8 cellular contexts compared by ENCODE assay signal in genomic region chr6:26124550-26125014, GRCh38. TPM values are rescaled to one million over a fixed set of nuclear protein-coding genes. Genes with fewer than 3 reads are reported as not detected.
DNase-seq lines count a peak whose midpoint lies in the region; ATAC-seq, FAIRE-seq and TF ChIP-seq lines count a peak whose summit lies in the region.

No MANE protein-coding gene starts in this region.

- CTCF ChIA-PET in GM10248 (lab: Yijun Ruan, JAX), result interaction anchor here (0.7 to 4.3 kb wide), 15 partner anchors 9 to 471 kb away, joined by 3 to 28 read pairs (median 6); a partner anchor contains a TSS

- H2AFZ ChIP-seq in astrocyte (ENCODE audit: low read depth, low read length), result no peak overlapping the region
- no peak overlapping the region for H2AFZ ChIP-seq in keratinocyte (ENCODE audit: control insufficient read depth, low read length)

- peak overlapping the region; percentile 100 for H3K4me3 Mint-ChIP-seq in astrocyte (ENCODE audit: unreplicated experiment)

- peak; percentile 14 for TF ChIP-seq POLR2A in GM19099 (IDR thresholded peaks at IDR 0.05; ENCODE audit: extremely low read depth, insufficient read length, low read depth)

- peaks cover 15% of the 10 kb centered on the region for H3K4me1 Mint-ChIP-seq in astrocyte (ENCODE audit: low read depth, unreplicated experiment)

- H3K9me3 ChIP-seq in astrocyte (ENCODE audit: insufficient read depth, low read depth, low read length), result no peaks in the 10 kb centered on the region
- H3K9me3 ChIP-seq in keratinocyte (ENCODE audit: control insufficient read depth, low read depth, low read length), result no peaks in the 10 kb centered on the region

- H3K9me3 Mint-ChIP-seq in astrocyte (ENCODE audit: unreplicated experiment), result peaks cover 2% of the 10 kb centered on the region

- dilution Hi-C loops in keratinocyte (cut with MboI; ENCODE audit: extremely low pct_ligation_motif_present, low sequenced_read_pairs), result no loop called here

- POLR2A ChIA-PET in GM10248 (lab: Yijun Ruan, JAX), result interaction anchor here (0.7 to 5.2 kb wide), 34 partner anchors 8 to 1768 kb away, joined by 3 to 211 read pairs (median 9); partner anchors contain the start of gene HFE

- H3K27me3 Mint-ChIP-seq in astrocyte (ENCODE audit: low read depth, unreplicated experiment), result no peaks in the 10 kb centered on the region

- H3K9me1 ChIP-seq in keratinocyte (ENCODE audit: control insufficient read depth, extremely low read depth, insufficient read depth, low read length), result no peaks in the 10 kb centered on the region

- TF ChIP-seq CTCF in astrocyte (IDR thresholded peaks at IDR 0.05; ENCODE audit: insufficient read depth, low read depth, low read length) (no peak), keratinocyte (optimal IDR thresholded peaks at IDR 0.05 in 1 of 3, IDR thresholded peaks at IDR 0.05 in 1 of 3, conservative IDR thresholded peaks at IDR 0.05 in 1 of 3; ENCODE audit: extremely low read depth in 1 of 3, insufficient read depth in 2 of 3, low read length in 3 of 3) (no peak), GM10248 (IDR thresholded peaks at IDR 0.05; ENCODE audit: control extremely low read depth, extremely low read depth, low read depth, missing control alignments) (no peak)

- H3K4me1 ChIP-seq in astrocyte (ENCODE audit: insufficient read depth, low read length) (peaks cover 10% of the 10 kb centered on the region), keratinocyte (ENCODE audit: control insufficient read depth, extremely low read depth, insufficient read depth, low read length) (peaks cover 32% of the 10 kb centered on the region)

- no peaks in the 10 kb centered on the region for H3K27me3 ChIP-seq in astrocyte (ENCODE audit: insufficient read depth, low read length)
- no peaks in the 10 kb centered on the region for H3K27me3 ChIP-seq in keratinocyte (ENCODE audit: control insufficient read depth, extremely low read depth, insufficient read depth, low read length)

- H3K27ac ChIP-seq in astrocyte (ENCODE audit: low read depth, low read length) (peak overlapping the region; percentile 80), keratinocyte (ENCODE audit: control insufficient read depth, insufficient read depth, low read length) (peak overlapping the region; percentile 94)

- H3K9ac ChIP-seq in astrocyte (ENCODE audit: low read length) (peak overlapping the region; percentile 92), keratinocyte (ENCODE audit: control insufficient read depth, extremely low read depth, insufficient read depth, low read length) (peak overlapping the region; percentile 98)

- no peaks in the 10 kb centered on the region for H3K36me3 ChIP-seq in astrocyte (ENCODE audit: insufficient read depth, low read length)
- H3K36me3 ChIP-seq in keratinocyte (ENCODE audit: control insufficient read depth in 2 of 2, extremely low read depth in 1 of 2, insufficient read depth in 2 of 2, low read length in 2 of 2), result peaks cover 0 to 6% of the 10 kb centered on the region in 2 experiments

- peak overlapping the region; percentile 100 for H3K27ac Mint-ChIP-seq in astrocyte (ENCODE audit: unreplicated experiment)

- no peak for FAIRE-seq in astrocyte (lab: Jason Lieb, UNC)
- no peak for FAIRE-seq in keratinocyte (lab: Jason Lieb, UNC)

- H3K4me3 ChIP-seq in astrocyte (ENCODE audit: insufficient read depth, low read depth, low read length), result peak overlapping the region; percentile 87
- peak overlapping the region; percentile 87 to 99 (median 91) for H3K4me3 ChIP-seq in keratinocyte (ENCODE audit: control insufficient read depth in 2 of 3, extremely low read depth in 1 of 3, insufficient read depth in 2 of 3, low read depth in 1 of 3, low read length in 3 of 3)

- H3K4me2 ChIP-seq in astrocyte (ENCODE audit: low read length) (peak overlapping the region; percentile 86), keratinocyte (ENCODE audit: control insufficient read depth, extremely low read depth, insufficient read depth, low read depth, low read length) (peak overlapping the region; percentile 88)

- ATAC-seq in HG02852 (IDR thresholded peaks at IDR 0.05; ENCODE audit: unreplicated experiment), result no peak

- peaks cover 15% of the 10 kb centered on the region for H3K36me3 Mint-ChIP-seq in astrocyte (ENCODE audit: low read depth, unreplicated experiment)

- peak; percentile 54 for DNase-seq in NCI-H1105 (lab: John Stamatoyannopoulos, UW)
- no peak for DNase-seq in astrocyte (ENCODE audit: low read depth)
- no peak for DNase-seq in keratinocyte (ENCODE audit: low read depth, low spot score)
- peak; percentile 64 for DNase-seq in superior temporal gyrus (ENCODE audit: extremely low spot score)
- DNase-seq in C1 segment of cervical spinal cord (lab: John Stamatoyannopoulos, UW), result no peak
- no peak for DNase-seq in GM10248 (ENCODE audit: extremely low spot score)

- H3K79me2 ChIP-seq in astrocyte (ENCODE audit: insufficient read depth, low read length) (peaks cover 44% of the 10 kb centered on the region), keratinocyte (ENCODE audit: control insufficient read depth, insufficient read depth, low read length) (peaks cover 21% of the 10 kb centered on the region)

- peaks cover 29% of the 10 kb centered on the region for H4K20me1 ChIP-seq in astrocyte (ENCODE audit: insufficient read depth, low read length)
- peaks cover 11% of the 10 kb centered on the region for H4K20me1 ChIP-seq in keratinocyte (ENCODE audit: control insufficient read depth, extremely low read depth, insufficient read depth, low read length)

RNA-seq across cellular contexts. Expression of gene HFE, which starts 37.4 kb away (rescaled TPM):
- 5.7 and 7.7 TPM in 2 replicates for total RNA-seq in astrocyte
- 13.8 to 18.6 TPM (median 18.4 TPM) in 3 replicates for polyA plus RNA-seq in keratinocyte
- polyA plus RNA-seq in keratinocyte (2011; ENCODE audit: low read depth), result 1.8 TPM
- 4.8 and 5.8 TPM in 2 replicates for polyA plus RNA-seq in keratinocyte (2011; cell fraction: cytosol; rRNA removed)
- polyA plus RNA-seq in keratinocyte (2011; cell fraction: nucleus; rRNA removed), result 22.5 and 22.9 TPM in 2 replicates
- 3.0 and 11.8 TPM in 2 replicates for polyA plus RNA-seq in keratinocyte (2012; ENCODE audit: low replicate concordance)
- 16.8 to 21.1 TPM (median 19.5 TPM) in 3 replicates for polyA minus RNA-seq in keratinocyte
- polyA minus RNA-seq in keratinocyte (2011; cell fraction: cytosol; rRNA and poly(A)+ RNA removed), result 13.0 TPM
- polyA minus RNA-seq in keratinocyte (2011; cell fraction: nucleus; rRNA and poly(A)+ RNA removed), result 19.5 and 31.3 TPM in 2 replicates

Comparison
In these comparisons a context has a peak if more than half of its experiments do, and no peak if none do; other contexts are left out.
1. DNase-seq: peak in NCI-H1105 (single experiment) and superior temporal gyrus (single experiment); none in astrocyte (single experiment), keratinocyte (single experiment), C1 segment of cervical spinal cord (0 of 14) and GM10248 (single experiment).